ENCODE assay signal across 27 cellular contexts in genomic region chr7:24536670-24537069, GRCh38.
"Had no signal": no experiment of that assay in that cellular context is flagged by ENCODE, and none has a peak within 500 bp of the region (broad histone marks: within the 10 kb centered on the region; RNA-seq: fewer than 3 reads in every experiment).

No MANE protein-coding gene starts in this region.

- H3K9me3 Mint-ChIP-seq: natural killer cell; nephron; neural crest cell; stimulated activated effector memory CD8-positive, alpha-beta T cell treated with anti-CD3 and anti-CD28 coated beads, Interleukin-12 subunit alpha, Interleukin-12 subunit beta, amount 100 ng/mL, for 72 hours; stimulated activated naive B cell treated with anti-CD40 and anti-IgM and Interleukin-4, amounts not matched to agents 10 μg/mL and 1 μg/mL and 100 μg/mL, for 72 hours; stimulated activated naive CD8-positive, alpha-beta T cell treated with anti-CD3 and anti-CD28 coated beads, Interleukin-15, Interleukin-2, amounts not matched to agents 100 ng/mL and 50 ng/mL, for 24 hours had no signal

- H3K4me1 ChIP-seq: pancreas, prostate gland, right lobe of liver, sigmoid colon, stomach, thyroid gland, tibial nerve, upper lobe of left lung, vagina had no signal

- H3K36me3 Mint-ChIP-seq: natural killer cell; stimulated activated effector memory CD8-positive, alpha-beta T cell treated with anti-CD3 and anti-CD28 coated beads, Interleukin-12 subunit alpha, Interleukin-12 subunit beta, amount 100 ng/mL, for 72 hours; stimulated activated naive B cell treated with anti-CD40 and anti-IgM and Interleukin-4, amounts not matched to agents 10 μg/mL and 1 μg/mL and 100 μg/mL, for 72 hours had no signal

- H3K27ac Mint-ChIP-seq: natural killer cell; nephron; stimulated activated effector memory CD8-positive, alpha-beta T cell treated with anti-CD3 and anti-CD28 coated beads, Interleukin-12 subunit alpha, Interleukin-12 subunit beta, amount 100 ng/mL, for 72 hours; stimulated activated naive B cell treated with anti-CD40 and anti-IgM and Interleukin-4, amounts not matched to agents 10 μg/mL and 1 μg/mL and 100 μg/mL, for 72 hours; stimulated activated naive CD8-positive, alpha-beta T cell treated with anti-CD3 and anti-CD28 coated beads, Interleukin-15, Interleukin-2, amounts not matched to agents 100 ng/mL and 50 ng/mL, for 24 hours had no signal

- DNase-seq: natural killer cell; nucleus accumbens; pancreas; right cardiac atrium; right lobe of liver; sigmoid colon; small intestine; stimulated activated CD4-positive, alpha-beta T cell treated with anti-CD3 and anti-CD28 coated beads, Interleukin-15, amount 100 ng/mL, for 24 hours; stimulated activated CD4-positive, alpha-beta T cell treated with anti-CD3 and anti-CD28 coated beads, Interleukin-2, amount 100 ng/mL, for 24 hours; stimulated activated CD4-positive, alpha-beta T cell treated with anti-CD3 and anti-CD28 coated beads, Interleukin-2, amount 100 ng/mL, for 48 hours; stimulated activated CD4-positive, alpha-beta T cell treated with anti-CD3 and anti-CD28 coated beads, Interleukin-4, amount 100 ng/mL, for 24 hours; stimulated activated naive B cell treated with anti-CD40 and anti-IgM and Interleukin-4, amounts not matched to agents 10 μg/mL and 1 μg/mL and 100 μg/mL, for 72 hours; stimulated activated naive CD4-positive, alpha-beta T cell treated with Interleukin-2 at 50 U/mL for 16 hours; stomach; thyroid gland; trophoblast cell; upper lobe of left lung had no signal

- FAIRE-seq: pancreas, small intestine, urothelium cell line had no signal

- H3K9me3 ChIP-seq: neutrophil, pancreas, prostate gland, right lobe of liver, sigmoid colon, stomach, thoracic aorta, thyroid gland, tibial nerve, upper lobe of left lung, vagina had no signal

- ATAC-seq: natural killer cell; pancreas; right cardiac atrium; right lobe of liver; stimulated activated effector memory CD8-positive, alpha-beta T cell treated with anti-CD3 and anti-CD28 coated beads, Interleukin-12 subunit alpha, Interleukin-12 subunit beta, amount 100 ng/mL, for 72 hours; stimulated activated naive B cell treated with anti-CD40 and anti-IgM and Interleukin-4, amounts not matched to agents 10 μg/mL and 1 μg/mL and 100 μg/mL, for 72 hours had no signal

- H3K4me3 ChIP-seq: pancreas, prostate gland, right lobe of liver, sigmoid colon, stomach, thoracic aorta, thyroid gland, tibial nerve, upper lobe of left lung, vagina had no signal

- H3K27me3 ChIP-seq: neutrophil, pancreas, right lobe of liver, sigmoid colon, stomach, thyroid gland, tibial nerve, upper lobe of left lung, vagina had no signal

- H3K27me3 Mint-ChIP-seq: stimulated activated naive B cell treated with anti-CD40 and anti-IgM and Interleukin-4, amounts not matched to agents 10 μg/mL and 1 μg/mL and 100 μg/mL, for 72 hours had no signal

- H3K27ac ChIP-seq: neutrophil, pancreas, prostate gland, right lobe of liver, sigmoid colon, stomach, thoracic aorta, thyroid gland, tibial nerve, upper lobe of left lung, vagina had no signal

- H3K4me3 Mint-ChIP-seq: natural killer cell; nephron; neural crest cell; stimulated activated effector memory CD8-positive, alpha-beta T cell treated with anti-CD3 and anti-CD28 coated beads, Interleukin-12 subunit alpha, Interleukin-12 subunit beta, amount 100 ng/mL, for 72 hours; stimulated activated naive B cell treated with anti-CD40 and anti-IgM and Interleukin-4, amounts not matched to agents 10 μg/mL and 1 μg/mL and 100 μg/mL, for 72 hours; stimulated activated naive CD8-positive, alpha-beta T cell treated with anti-CD3 and anti-CD28 coated beads, Interleukin-15, Interleukin-2, amounts not matched to agents 100 ng/mL and 50 ng/mL, for 24 hours had no signal

- H3K4me1 Mint-ChIP-seq: natural killer cell; nephron; neural crest cell; stimulated activated effector memory CD8-positive, alpha-beta T cell treated with anti-CD3 and anti-CD28 coated beads, Interleukin-12 subunit alpha, Interleukin-12 subunit beta, amount 100 ng/mL, for 72 hours had no signal

- H3K36me3 ChIP-seq: neutrophil, pancreas, prostate gland, right lobe of liver, sigmoid colon, stomach, thoracic aorta, thyroid gland, tibial nerve, upper lobe of left lung, vagina had no signal
